ENCODE assay signal across 20 cellular contexts in genomic region chr1:233719626-233720334, GRCh38.
DNase-seq lines count a peak whose midpoint lies in the region; ATAC-seq, FAIRE-seq and TF ChIP-seq lines count a peak whose summit lies in the region.
"Had no signal": no experiment of that assay in that cellular context is flagged by ENCODE, and none has a peak within 500 bp of the region (broad histone marks: within the 10 kb centered on the region; RNA-seq: fewer than 3 reads in every experiment).

No MANE protein-coding gene starts in this region.

- TF ChIP-seq EP300 in H1 (IDR thresholded peaks at IDR 0.05; ENCODE audit: borderline replicate concordance in 1 of 2, low read depth in 2 of 2, low read length in 2 of 2), result no peak
- TF ChIP-seq EP300 in neural cell (conservative IDR thresholded peaks at IDR 0.05; ENCODE audit: poor library complexity, severe bottlenecking), result no peak

- no peaks in the 10 kb centered on the region for H3K9me2 ChIP-seq in neural cell (ENCODE audit: insufficient read depth, low read length)

- H3K27ac ChIP-seq in RWPE1 (peak overlapping the region; percentile 57), H1 (ENCODE audit: low read depth, low read length) (no peak overlapping the region), neural cell (ENCODE audit: low read length) (peak overlapping the region; percentile 63)
- H3K27ac ChIP-seq: GM23248, SJSA1 had no signal

- H4K8ac ChIP-seq in H1 (ENCODE audit: extremely low read depth, insufficient read depth, low read length), result no peak overlapping the region

- no peaks in the 10 kb centered on the region for H4K20me1 ChIP-seq in H1 (replicated peaks in 1 of 2; ENCODE audit: control insufficient read depth in 1 of 2, insufficient read depth in 2 of 2, low read length in 2 of 2)
- no peaks in the 10 kb centered on the region for H4K20me1 ChIP-seq in neural cell (ENCODE audit: insufficient read depth)

- CTCF ChIA-PET in RWPE1 (lab: Yijun Ruan, JAX) (no interaction called here), H1 (lab: Charles Lee; ENCODE audit: partially characterized antibody) (no interaction called here)

- H3K4me2 ChIP-seq in H1 (ENCODE audit: insufficient read depth in 1 of 2, low read depth in 2 of 2, low read length in 2 of 2) (no peak overlapping the region), neural cell (ENCODE audit: low read length) (no peak overlapping the region)

- ATAC-seq in left cardiac atrium (peak; percentile 41 to 68), GM19452 (IDR thresholded peaks at IDR 0.05; ENCODE audit: unreplicated experiment) (no peak)
- ATAC-seq: Panc1 had no signal

- TF ChIP-seq RAD21 in H1 (IDR thresholded peaks at IDR 0.05 in 1 of 2, conservative IDR thresholded peaks at IDR 0.05 in 1 of 2; ENCODE audit: low read depth in 2 of 2, low read length in 2 of 2), result no peak
- no peak for TF ChIP-seq RAD21 in neural cell (conservative IDR thresholded peaks at IDR 0.05)

- H4K91ac ChIP-seq in H1 (replicated peaks; ENCODE audit: insufficient read length, low read length), result no peak overlapping the region

- H2BK120ac ChIP-seq in H1 (replicated peaks; ENCODE audit: low read depth, low read length), result no peak overlapping the region

- no peak overlapping the region for H3K56ac ChIP-seq in H1 (replicated peaks; ENCODE audit: insufficient read length, low read depth, low read length)

- H3K27me3 ChIP-seq in H1 (replicated peaks in 1 of 4; ENCODE audit: control insufficient read depth in 3 of 4, extremely low read depth in 1 of 4, insufficient read depth in 3 of 4, low read length in 3 of 4), result 0 out of 7 replicates have a peak, but pooled peaks cover 0 to 2% (median 0%) of the 10 kb centered on the region in 4 experiments
- no peaks in the 10 kb centered on the region for H3K27me3 ChIP-seq in neural cell (ENCODE audit: insufficient read depth, low read depth, low read length)
- H3K27me3 ChIP-seq: SJSA1 had no signal

- H3K9ac ChIP-seq in H1 (replicated peaks in 1 of 4; ENCODE audit: extremely low read depth in 1 of 4, low read depth in 3 of 4, low read length in 3 of 4) (no peak overlapping the region), neural cell (ENCODE audit: low read length) (no peak overlapping the region)
- H3K9ac ChIP-seq: GM23248 had no signal

- WGBS in H1 (ENCODE audit: extremely low coverage in 1 of 2, insufficient coverage in 1 of 2, insufficient read length in 1 of 2, insufficient replicate concordance in 2 of 2, low coverage in 1 of 2, low lambda C conversion rate in 2 of 2, missing lambda C conversion rate in 1 of 2), 2 experiments, result 85% methylated on average over 4 of the region's 4 CpGs; no CpG with 5 or more reads in 1 of the 2 experiments

- DNase-seq in RWPE1 (ENCODE audit: low spot score) (no peak), H1 (ENCODE audit: low read depth in 1 of 2, low spot score in 2 of 2) (no peak), left cardiac atrium (no peak), medulla oblongata (ENCODE audit: extremely low spot score) (no peak), NCI-H345 (lab: John Stamatoyannopoulos, UW) (no peak), ureter (ENCODE audit: low spot score) (no peak)
- DNase-seq: CD4-positive, CD25-positive, alpha-beta regulatory T cell; GM23248; KBM-7; NCI-H1092; NCI-H1436; NCI-H1930; NCI-H510A treated with DMSO at 0.1 percent for 48 hours; NCI-H748 treated with DMSO at 0.1 percent for 48 hours; NK-92 treated with Interleukin-12 subunit alpha and Interleukin-12 subunit beta, amount 100 ng/mL, for 24 hours had no signal

- H3K23me2 ChIP-seq in H1 (ENCODE audit: low read depth, low read length), result no peaks in the 10 kb centered on the region

- no peaks in the 10 kb centered on the region; a peak in 1 of 8 replicates for H3K36me3 ChIP-seq in H1 (ENCODE audit: control insufficient read depth in 2 of 4, insufficient read depth in 4 of 4, low read length in 3 of 4)
- H3K36me3 ChIP-seq in neural cell (ENCODE audit: insufficient read depth, low read length), result no peaks in the 10 kb centered on the region
- H3K36me3 ChIP-seq: HAP-1, SJSA1 had no signal

- no peak for TF ChIP-seq POLR2A in H1 (IDR thresholded peaks at IDR 0.05; ENCODE audit: control extremely low read depth in 1 of 2, low read depth in 2 of 2, low read length in 2 of 2)

- H3K4ac ChIP-seq in H1 (replicated peaks; ENCODE audit: insufficient read length, low read depth, low read length), result no peak overlapping the region

- no peak overlapping the region for H2BK15ac ChIP-seq in H1 (ENCODE audit: low read length)

- H3K79me1 ChIP-seq in H1 (ENCODE audit: low read depth, low read length), result no peaks in the 10 kb centered on the region

- H4K5ac ChIP-seq in H1 (ENCODE audit: insufficient read length, low read depth, low read length), result no peak overlapping the region

- POLR2A ChIA-PET in RWPE1 (lab: Yijun Ruan, JAX; ENCODE audit: low non-redundant PET), result no interaction called here
- POLR2A ChIA-PET in H1 (lab: Charles Lee; ENCODE audit: partially characterized antibody), result no interaction called here

- H3K79me2 ChIP-seq in H1 (ENCODE audit: control insufficient read depth in 1 of 2, insufficient read depth in 2 of 2, low read length in 2 of 2) (no peaks in the 10 kb centered on the region), neural cell (replicated peaks; ENCODE audit: insufficient read depth, low read length) (no peaks in the 10 kb centered on the region)

- no peak overlapping the region for H2BK5ac ChIP-seq in H1 (ENCODE audit: low read depth, low read length)

- H2BK20ac ChIP-seq in H1 (ENCODE audit: low read length), result no peak overlapping the region

- no peak overlapping the region for H2AFZ ChIP-seq in H1 (ENCODE audit: low read length)
- no peak overlapping the region for H2AFZ ChIP-seq in neural cell (ENCODE audit: low read depth, low read length)
- H2AFZ ChIP-seq: GM23248 had no signal

- H2BK12ac ChIP-seq in H1 (ENCODE audit: low read depth, low read length), result 0 out of 2 replicates have a peak overlapping the region, but pooled peaks have one; percentile 13

- no peaks in the 10 kb centered on the region for H3F3A ChIP-seq in neural cell (ENCODE audit: insufficient read depth, low read length, poor library complexity, severe bottlenecking)

- H3K23ac ChIP-seq in H1 (ENCODE audit: insufficient read length), result no peak overlapping the region

- intact Hi-C loops in left cardiac atrium (cut with DNase I), result no loop called here

- H3K4me3 ChIP-seq in H1 (ENCODE audit: extremely low read depth in 1 of 4, insufficient read depth in 2 of 4, low read depth in 3 of 4, low read length in 4 of 4) (no peak overlapping the region), neural cell (ENCODE audit: low read length) (no peak overlapping the region)
- H3K4me3 ChIP-seq: GM23248, HAP-1, SJSA1 had no signal

- no peak for FAIRE-seq in H1 (lab: Jason Lieb, UNC)

- no peak overlapping the region for H3K18ac ChIP-seq in H1 (ENCODE audit: extremely low read depth, low read length)

- TF ChIP-seq CTCF in RWPE1 (conservative IDR thresholded peaks at IDR 0.05; ENCODE audit: low read depth), result no peak
- no peak for TF ChIP-seq CTCF in H1 (IDR thresholded peaks at IDR 0.05; ENCODE audit: control extremely low read depth in 1 of 3, insufficient read depth in 1 of 3, low read depth in 1 of 3, low read length in 3 of 3)
- TF ChIP-seq CTCF in neural cell (IDR thresholded peaks at IDR 0.05; ENCODE audit: poor library complexity, severe bottlenecking), result no peak

- H2AK5ac ChIP-seq in H1 (ENCODE audit: low read depth, low read length), result no peak overlapping the region

- no peak overlapping the region for H3K14ac ChIP-seq in H1 (ENCODE audit: insufficient read length)

- H3K9me3 ChIP-seq in H1 (ENCODE audit: insufficient read depth in 2 of 2, low read depth in 1 of 2, low read length in 1 of 2) (peaks cover 0 to 5% of the 10 kb centered on the region in 2 experiments; a peak in 1 of 4 replicates), neural cell (ENCODE audit: low read length) (no peaks in the 10 kb centered on the region)
- H3K9me3 ChIP-seq: HAP-1, SJSA1 had no signal

- H3K4me1 ChIP-seq in H1 (replicated peaks in 1 of 4; ENCODE audit: control insufficient read depth in 3 of 4, insufficient read depth in 4 of 4, low read length in 3 of 4), result peaks cover 0 to 6% (median 0%) of the 10 kb centered on the region in 4 experiments; a peak in 2 of 7 replicates
- H3K4me1 ChIP-seq: HAP-1, SJSA1 had no signal

TF ChIP-seq in H1, 55 proteins besides CTCF, POLR2A, EP300 and RAD21 (continues in another document):
- TF ChIP-seq SUZ12 (IDR thresholded peaks at IDR 0.05; ENCODE audit: low read length), result no peak
- TF ChIP-seq EGR1 (IDR thresholded peaks at IDR 0.05; ENCODE audit: borderline replicate concordance, low read depth, low read length), result no peak
- TF ChIP-seq ZNF274 (IDR thresholded peaks at IDR 0.05; ENCODE audit: borderline replicate concordance, extremely low read depth, low read length), result no peak
- no peak for TF ChIP-seq CHD1 (IDR thresholded peaks at IDR 0.05; ENCODE audit: low read depth, low read length)
- TF ChIP-seq RXRA (IDR thresholded peaks at IDR 0.05; ENCODE audit: insufficient read depth, low read depth, low read length), result no peak
- no peak for TF ChIP-seq CBX8 (IDR thresholded peaks at IDR 0.05; ENCODE audit: borderline replicate concordance, low read depth, low read length)
- no peak for TF ChIP-seq E2F6 (IDR thresholded peaks at IDR 0.05)
- no peak for TF ChIP-seq YY1 (IDR thresholded peaks at IDR 0.05; ENCODE audit: low read depth, low read length)

TF ChIP-seq in neural cell, 6 proteins besides CTCF, POLR2A, EP300 and RAD21 (continues in another document):
- TF ChIP-seq SMC3 (conservative IDR thresholded peaks at IDR 0.05; ENCODE audit: poor library complexity) (no peak), REST (IDR thresholded peaks at IDR 0.05; ENCODE audit: borderline replicate concordance) (no peak)
